ENCODE assay signal across 27 cellular contexts in genomic region chr7:300546-301290, GRCh38. TPM values are rescaled to one million over a fixed set of nuclear protein-coding genes. Genes with fewer than 3 reads are reported as not detected.
DNase-seq lines count a peak whose midpoint lies in the region; ATAC-seq, FAIRE-seq and TF ChIP-seq lines count a peak whose summit lies in the region.
"Had no signal": no experiment of that assay in that cellular context is flagged by ENCODE, and none has a peak within 500 bp of the region (broad histone marks: within the 10 kb centered on the region; RNA-seq: fewer than 3 reads in every experiment).

No MANE protein-coding gene starts in this region.

- ATAC-seq in GM18517 (IDR thresholded peaks at IDR 0.05; ENCODE audit: unreplicated experiment) = no peak

- FAIRE-seq in H1 (lab: Jason Lieb, UNC) = no peak
- FAIRE-seq: GM12892, H54, RCC 7860 had no signal

- peak; percentile 19 for DNase-seq in activated effector memory CD4-positive, alpha-beta T cell treated with anti-CD3 and anti-CD28 coated beads, Interleukin-2, amount 50 U/mL, for 16 hours
- DNase-seq in activated effector memory CD4-positive, alpha-beta T cell treated with Interleukin-2 at 50 U/mL for 16 hours = no peak
- DNase-seq in D341Med (ENCODE audit: low spot score) = peak; percentile 12
- no peak for DNase-seq in H1 (ENCODE audit: low read depth in 1 of 2, low spot score in 2 of 2)
- peak; percentile 55 for DNase-seq in spleen
- no peak for DNase-seq in GM19238 (ENCODE audit: insufficient read length, low spot score)
- no peak for DNase-seq in SKM-1 (lab: John Stamatoyannopoulos, UW; ENCODE audit: unreplicated experiment)
- DNase-seq: CD4-positive, alpha-beta T cell; COR-L47; EL; GF-D8; KG1; MG63; NCI-H1105 treated with DMSO at 0.1 percent for 48 hours; NCI-H146; NCI-H1930; NCI-H2107; NCI-H524 treated with DMSO at 0.1 percent for 48 hours; NCI-H774; SK-N-SH had no signal

- TF ChIP-seq CTCF in H1 (IDR thresholded peaks at IDR 0.05; ENCODE audit: control extremely low read depth in 1 of 3, insufficient read depth in 1 of 3, low read depth in 1 of 3, low read length in 3 of 3) (no peak), spleen (IDR thresholded peaks at IDR 0.05 in 8 of 11, conservative IDR thresholded peaks at IDR 0.05 in 3 of 11) (no peak)

- CTCF ChIA-PET in H1 (lab: Charles Lee; ENCODE audit: partially characterized antibody) = interaction anchor here (1.1 kb wide), 1 partner anchor 21 kb away, joined by 3 read pairs; no protein-coding TSS in a partner anchor

- no peaks in the 10 kb centered on the region for H3K79me2 ChIP-seq in H1 (ENCODE audit: control insufficient read depth in 1 of 2, insufficient read depth in 2 of 2, low read length in 2 of 2)

- H2BK5ac ChIP-seq in H1 (ENCODE audit: low read depth, low read length) = 0 out of 2 replicates have a peak overlapping the region, but pooled peaks have one; percentile 0

- H4K20me1 ChIP-seq in H1 (replicated peaks in 1 of 2; ENCODE audit: control insufficient read depth in 1 of 2, insufficient read depth in 2 of 2, low read length in 2 of 2) = peaks cover 0 to 6% of the 10 kb centered on the region in 2 experiments

- H3K36me3 ChIP-seq in H1 (ENCODE audit: control insufficient read depth in 2 of 4, insufficient read depth in 4 of 4, low read length in 3 of 4) = no peaks in the 10 kb centered on the region; a peak in 1 of 8 replicates
- no peaks in the 10 kb centered on the region for H3K36me3 ChIP-seq in spleen
- H3K36me3 ChIP-seq: MG63 had no signal

- H3K9me3 ChIP-seq in H1 (ENCODE audit: insufficient read depth in 2 of 2, low read depth in 1 of 2, low read length in 1 of 2) (peaks cover 6 to 9% of the 10 kb centered on the region in 2 experiments; a peak in 2 of 4 replicates), spleen (no peaks in the 10 kb centered on the region)
- H3K9me3 ChIP-seq: MG63, SK-N-SH had no signal

- H3K9ac ChIP-seq in H1 (replicated peaks in 1 of 4; ENCODE audit: extremely low read depth in 1 of 4, low read depth in 3 of 4, low read length in 3 of 4) = no peak overlapping the region
- H3K9ac ChIP-seq: SK-N-SH had no signal

- no peak overlapping the region for H3K4ac ChIP-seq in H1 (replicated peaks; ENCODE audit: insufficient read length, low read depth, low read length)

- intact Hi-C loops in spleen (cut with DNase I; ENCODE audit: low total_unique reads) = no loop called here

- H3K23ac ChIP-seq in H1 (ENCODE audit: insufficient read length) = no peak overlapping the region

- H3K4me3 ChIP-seq in H1 (ENCODE audit: extremely low read depth in 1 of 4, insufficient read depth in 2 of 4, low read depth in 3 of 4, low read length in 4 of 4) = no peak overlapping the region
- H3K4me3 ChIP-seq in spleen = no peak overlapping the region
- H3K4me3 ChIP-seq: MG63 had no signal

- H3K27ac ChIP-seq in H1 (ENCODE audit: low read depth, low read length) (no peak overlapping the region), spleen (no peak overlapping the region)
- H3K27ac ChIP-seq: 22Rv1 had no signal

- no peak overlapping the region for H3K56ac ChIP-seq in H1 (replicated peaks; ENCODE audit: insufficient read length, low read depth, low read length)

- H3K4me2 ChIP-seq in H1 (ENCODE audit: insufficient read depth in 1 of 2, low read depth in 2 of 2, low read length in 2 of 2) = no peak overlapping the region
- H3K4me2 ChIP-seq: SK-N-SH had no signal

- no peak overlapping the region for H2BK120ac ChIP-seq in H1 (replicated peaks; ENCODE audit: low read depth, low read length)

- WGBS in H1 (ENCODE audit: extremely low coverage in 1 of 2, insufficient coverage in 1 of 2, insufficient read length in 1 of 2, insufficient replicate concordance in 2 of 2, low coverage in 1 of 2, low lambda C conversion rate in 2 of 2, missing lambda C conversion rate in 1 of 2), 2 experiments = 87% methylated on average over 13 of the region's 13 CpGs; no CpG with 5 or more reads in 1 of the 2 experiments
- WGBS in spleen, 5 donors = 86 to 96% (median 94%) methylated on average over 10 to 13 of the region's 13 CpGs

- no peaks in the 10 kb centered on the region for H3K79me1 ChIP-seq in H1 (ENCODE audit: low read depth, low read length)

- peak overlapping the region; percentile 72; the same call in 1 of the 2 replicates for H2AK5ac ChIP-seq in H1 (ENCODE audit: low read depth, low read length)

- no peak for TF ChIP-seq EP300 in H1 (IDR thresholded peaks at IDR 0.05; ENCODE audit: borderline replicate concordance in 1 of 2, low read depth in 2 of 2, low read length in 2 of 2)

- peak overlapping the region; percentile 35; the same call in 1 of the 2 replicates for H2BK12ac ChIP-seq in H1 (ENCODE audit: low read depth, low read length)

- no peak overlapping the region for H4K91ac ChIP-seq in H1 (replicated peaks; ENCODE audit: insufficient read length, low read length)

- TF ChIP-seq RAD21 in H1 (IDR thresholded peaks at IDR 0.05 in 1 of 2, conservative IDR thresholded peaks at IDR 0.05 in 1 of 2; ENCODE audit: low read depth in 2 of 2, low read length in 2 of 2) = no peak

- H3K18ac ChIP-seq in H1 (ENCODE audit: extremely low read depth, low read length) = no peak overlapping the region

- no peak overlapping the region for H4K5ac ChIP-seq in H1 (ENCODE audit: insufficient read length, low read depth, low read length)

- POLR2A ChIA-PET in H1 (lab: Charles Lee; ENCODE audit: partially characterized antibody) = interaction anchor here (0.8 kb wide), 1 partner anchor 11 kb away, joined by 3 read pairs; no protein-coding TSS in a partner anchor

- H2BK15ac ChIP-seq in H1 (ENCODE audit: low read length) = no peak overlapping the region

- TF ChIP-seq POLR2A in H1 (IDR thresholded peaks at IDR 0.05; ENCODE audit: control extremely low read depth in 1 of 2, low read depth in 2 of 2, low read length in 2 of 2) (no peak), spleen (IDR thresholded peaks at IDR 0.05) (no peak)

- H2AFZ ChIP-seq in H1 (ENCODE audit: low read length) = no peak overlapping the region

- H3K23me2 ChIP-seq in H1 (ENCODE audit: low read depth, low read length) = peaks cover 3% of the 10 kb centered on the region; the same call in 1 of the 2 replicates

- H3K4me1 ChIP-seq in H1 (replicated peaks in 1 of 4; ENCODE audit: control insufficient read depth in 3 of 4, insufficient read depth in 4 of 4, low read length in 3 of 4) (no peaks in the 10 kb centered on the region; a peak in 1 of 7 replicates), spleen (no peaks in the 10 kb centered on the region)

- no peaks in the 10 kb centered on the region for H3K27me3 ChIP-seq in H1 (replicated peaks in 1 of 4; ENCODE audit: control insufficient read depth in 3 of 4, extremely low read depth in 1 of 4, insufficient read depth in 3 of 4, low read length in 3 of 4)
- peaks cover 0 to 30% (median 0%) of the 10 kb centered on the region in 7 donors for H3K27me3 ChIP-seq in spleen (replicated peaks in 1 of 7)
- H3K27me3 ChIP-seq: MG63 had no signal

- no peak overlapping the region for H4K8ac ChIP-seq in H1 (ENCODE audit: extremely low read depth, insufficient read depth, low read length)

- no peak overlapping the region for H2BK20ac ChIP-seq in H1 (ENCODE audit: low read length)

- no peak overlapping the region for H3K14ac ChIP-seq in H1 (ENCODE audit: insufficient read length)

TF ChIP-seq in H1, 55 proteins besides CTCF, POLR2A, EP300 and RAD21:
- TF ChIP-seq ATF2 (IDR thresholded peaks at IDR 0.05; ENCODE audit: low read length) (no peak), SP1 (IDR thresholded peaks at IDR 0.05; ENCODE audit: low read depth, low read length) (no peak)
TF ChIP-seq in H1: peak in this region for 0.

RNA-seq across cellular contexts. Expression of gene FOXL3, which starts 10.7 kb away (rescaled TPM):
- total RNA-seq in H1 (2021; fragmentation: NEBNext Ultra II Directional; extraction: Animal tissue kit (Norgen Biotek cat#: 25700)) = not detected in 2 replicates
- not detected in 2 replicates for polyA plus RNA-seq in H1 (2011; rRNA removed)
- not detected for polyA plus RNA-seq in H1 (2011; cell fraction: cytosol; rRNA removed)
- not detected for polyA plus RNA-seq in H1 (2011; cell fraction: nucleus; rRNA removed)
- polyA plus RNA-seq in H1 (2012, experiment 1 of 2) = not detected in 4 replicates
- not detected for polyA plus RNA-seq in H1 (2012, experiment 2 of 2)
- not detected for polyA plus RNA-seq in H1 (2013, experiment 1 of 2)
- polyA plus RNA-seq in H1 (2013, experiment 2 of 2) = not detected
- not detected in 2 replicates for polyA minus RNA-seq in H1 (2011; rRNA and poly(A)+ RNA removed)
- polyA minus RNA-seq in H1 (2011; cell fraction: cytosol; rRNA and poly(A)+ RNA removed) = not detected
- polyA minus RNA-seq in H1 (2011; cell fraction: nucleus; rRNA and poly(A)+ RNA removed) = not detected
- total RNA-seq in spleen = not detected
- not detected for polyA plus RNA-seq in spleen
- total RNA-seq: CD4-positive, alpha-beta T cell; HT1080 had no signal
- polyA plus RNA-seq: BJ, SK-N-SH had no signal

Comparison
In these comparisons a context has a peak if more than half of its experiments do, and no peak if none do; other contexts are left out.
1. DNase-seq: peak in activated effector memory CD4-positive, alpha-beta T cell treated with anti-CD3 and anti-CD28 coated beads, Interleukin-2, amount 50 U/mL, for 16 hours (single experiment), D341Med (single experiment) and spleen (single experiment); none in activated effector memory CD4-positive, alpha-beta T cell treated with Interleukin-2 at 50 U/mL for 16 hours (single experiment), H1 (0 of 2), GM19238 (single experiment) and SKM-1 (single experiment).